10 cellular contexts compared by ENCODE assay signal in genomic region chr1:84972377-84972987, GRCh38. TPM values are rescaled to one million over a fixed set of nuclear protein-coding genes. Genes with fewer than 3 reads are reported as not detected.
DNase-seq lines count a peak whose midpoint lies in the region; ATAC-seq lines count a peak whose summit lies in the region.
"Had no signal": no experiment of that assay in that cellular context is flagged by ENCODE, and none has a peak within 500 bp of the region (broad histone marks: within the 10 kb centered on the region; RNA-seq: fewer than 3 reads in every experiment).

No MANE protein-coding gene starts in this region.

- peak overlapping the region; percentile 39 for H3K4me2 ChIP-seq in BLaER1

- peak overlapping the region; percentile 32 for H3K4me3 Mint-ChIP-seq in activated naive CD8-positive, alpha-beta T cell treated with anti-CD3 and anti-CD28 coated beads for 36 hours

- no peak overlapping the region for H3K27ac ChIP-seq in BLaER1

- H3K9me3 ChIP-seq in BLaER1 = no peaks in the 10 kb centered on the region
- H3K9me3 ChIP-seq: Caco-2 had no signal

- no peak overlapping the region for H3K9ac ChIP-seq in BLaER1

- DNase-seq in activated naive CD8-positive, alpha-beta T cell treated with anti-CD3 and anti-CD28 coated beads for 36 hours = no peak
- DNase-seq in NCI-H1436 treated with DMSO at 0.1 percent for 48 hours (lab: John Stamatoyannopoulos, UW) (no peak), iPS-NIHi7 (ENCODE audit: extremely low spot score) (no peak), NOMO-1 treated with dmso at 0.1 percent for 144 hours (lab: John Stamatoyannopoulos, UW; ENCODE audit: unreplicated experiment) (no peak)
- DNase-seq: Caco-2, kidney glomerular epithelial cell had no signal

- H3K4me3 ChIP-seq in BLaER1 = no peak overlapping the region

- peak; percentile 29 for ATAC-seq in GM19043 (IDR thresholded peaks at IDR 0.05; ENCODE audit: low read depth, unreplicated experiment)
- peak; percentile 45 for ATAC-seq in HG03097 (IDR thresholded peaks at IDR 0.05; ENCODE audit: low FRiP score, unreplicated experiment)
- ATAC-seq in HG03442 (IDR thresholded peaks at IDR 0.05; ENCODE audit: unreplicated experiment) = no peak

- no peaks in the 10 kb centered on the region for H3K9me3 Mint-ChIP-seq in activated naive CD8-positive, alpha-beta T cell treated with anti-CD3 and anti-CD28 coated beads for 36 hours

- H3K4me1 Mint-ChIP-seq in activated naive CD8-positive, alpha-beta T cell treated with anti-CD3 and anti-CD28 coated beads for 36 hours = peaks cover 35% of the 10 kb centered on the region

- no peaks in the 10 kb centered on the region for H3K27me3 ChIP-seq in BLaER1

- H3K27ac Mint-ChIP-seq in activated naive CD8-positive, alpha-beta T cell treated with anti-CD3 and anti-CD28 coated beads for 36 hours = peak overlapping the region; percentile 12

- no peaks in the 10 kb centered on the region for H4K20me1 ChIP-seq in BLaER1

- no peaks in the 10 kb centered on the region for H3K36me3 ChIP-seq in BLaER1

- H3K4me1 ChIP-seq in BLaER1 = peaks cover 12% of the 10 kb centered on the region
- H3K4me1 ChIP-seq: Caco-2 had no signal

- H3K36me3 Mint-ChIP-seq in activated naive CD8-positive, alpha-beta T cell treated with anti-CD3 and anti-CD28 coated beads for 36 hours = peaks cover 28% of the 10 kb centered on the region

- peaks cover 3% of the 10 kb centered on the region for H3K27me3 Mint-ChIP-seq in activated naive CD8-positive, alpha-beta T cell treated with anti-CD3 and anti-CD28 coated beads for 36 hours

RNA-seq across cellular contexts. Expression of gene MCOLN2, which starts 24.4 kb away (rescaled TPM):
- total RNA-seq in activated naive CD8-positive, alpha-beta T cell treated with anti-CD3 and anti-CD28 coated beads for 36 hours = 10 to 100 TPM; 20.0 to 20.4 TPM
- total RNA-seq: Caco-2 had no signal
